24 cellular contexts compared by ENCODE assay signal in the genomic region with DNA sequence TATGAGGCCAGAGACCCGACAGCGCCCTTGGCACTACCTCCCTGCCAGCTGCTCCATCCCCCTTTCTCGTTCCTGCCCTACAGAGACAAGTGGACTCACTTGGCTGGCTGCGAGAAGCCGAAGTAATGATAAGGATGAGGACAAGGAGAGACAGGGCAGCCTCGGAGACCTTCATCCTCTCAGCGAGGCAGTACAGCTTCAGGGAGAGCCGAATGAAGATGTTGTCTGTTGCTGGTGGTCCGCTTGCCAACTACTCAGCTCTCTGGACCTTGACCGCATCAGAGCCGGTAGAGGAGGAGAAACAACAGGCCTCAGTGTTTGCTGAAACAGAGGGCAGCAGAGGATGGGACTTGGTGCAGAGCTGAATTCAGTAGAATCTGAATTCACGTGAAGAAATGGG. TPM values are rescaled to one million over a fixed set of nuclear protein-coding genes. Genes with fewer than 3 reads are reported as not detected.
"Had no signal": no experiment of that assay in that cellular context is flagged by ENCODE, and none has a peak within 500 bp of the region (broad histone marks: within the 10 kb centered on the region; RNA-seq: fewer than 3 reads in every experiment).

Gene CCL16 (minus strand): TSS at position 252 of the 400 bp plus-strand sequence. CDS start 77 bp downstream, at position 175.

- H3K27ac ChIP-seq: cardiac muscle cell, esophagus squamous epithelium, gastroesophageal sphincter, left lung, lower lobe of right lung, parathyroid adenoma, psoas muscle, thoracic aorta, transverse colon had no signal

- H3K9me3 Mint-ChIP-seq: memory B cell; mesothelial cell of epicardium; natural killer cell treated with Interleukin-12 subunit alpha and Interleukin-12 subunit beta and Interleukin-15 and Interleukin-18, amount 100 ng/mL, for 72 hours; stimulated activated naive CD8-positive, alpha-beta T cell treated with anti-CD3 and anti-CD28 coated beads, Interleukin-15, amount 100 ng/mL, for 72 hours had no signal

- H3K4me3 ChIP-seq: cardiac muscle cell, esophagus squamous epithelium, gastroesophageal sphincter, left lung, lower lobe of right lung, psoas muscle, thoracic aorta, transverse colon had no signal

- H3K4me3 Mint-ChIP-seq: memory B cell; mesothelial cell of epicardium; natural killer cell treated with Interleukin-12 subunit alpha and Interleukin-12 subunit beta and Interleukin-15 and Interleukin-18, amount 100 ng/mL, for 72 hours; stimulated activated naive CD8-positive, alpha-beta T cell treated with anti-CD3 and anti-CD28 coated beads, Interleukin-15, amount 100 ng/mL, for 72 hours had no signal

- H2AFZ ChIP-seq: parathyroid adenoma had no signal

- H3K4me1 ChIP-seq: esophagus squamous epithelium, gastroesophageal sphincter, left lung, lower lobe of right lung, parathyroid adenoma, psoas muscle had no signal

- H3K36me3 Mint-ChIP-seq: memory B cell; mesothelial cell of epicardium; natural killer cell treated with Interleukin-12 subunit alpha and Interleukin-12 subunit beta and Interleukin-15 and Interleukin-18, amount 100 ng/mL, for 72 hours had no signal

- FAIRE-seq: urothelium cell line had no signal

- H3K27me3 Mint-ChIP-seq: natural killer cell treated with Interleukin-12 subunit alpha and Interleukin-12 subunit beta and Interleukin-15 and Interleukin-18, amount 100 ng/mL, for 72 hours had no signal

- ATAC-seq: gastroesophageal sphincter; left lung; lower lobe of right lung; psoas muscle; sciatic nerve; stimulated activated naive CD8-positive, alpha-beta T cell treated with anti-CD3 and anti-CD28 coated beads, Interleukin-15, amount 100 ng/mL, for 72 hours had no signal

- H3K79me2 ChIP-seq: parathyroid adenoma had no signal

- H3K27ac Mint-ChIP-seq: memory B cell, mesothelial cell of epicardium had no signal

- H3K9me3 ChIP-seq: esophagus squamous epithelium, gastroesophageal sphincter, left lung, lower lobe of right lung, psoas muscle, thoracic aorta, transverse colon had no signal

- H3K36me3 ChIP-seq: cardiac muscle cell, esophagus squamous epithelium, gastroesophageal sphincter, left lung, lower lobe of right lung, thoracic aorta, transverse colon had no signal

- H3K9ac ChIP-seq: parathyroid adenoma had no signal

- H3K4me1 Mint-ChIP-seq: mesothelial cell of epicardium; stimulated activated naive CD8-positive, alpha-beta T cell treated with anti-CD3 and anti-CD28 coated beads, Interleukin-15, amount 100 ng/mL, for 72 hours had no signal

- DNase-seq: dermis blood vessel endothelial cell; esophagus squamous epithelium; foreskin fibroblast; kidney glomerular epithelial cell; left lung; lower lobe of right lung; occipital lobe; psoas muscle; retina; stimulated activated CD4-positive, alpha-beta T cell treated with anti-CD3 and anti-CD28 coated beads, Interleukin-12 subunit alpha, Interleukin-12 subunit beta, amount 100 ng/mL, for 4 hours; stimulated activated naive CD8-positive, alpha-beta T cell treated with anti-CD3 and anti-CD28 coated beads, Interleukin-15, amount 100 ng/mL, for 72 hours; transverse colon had no signal

- H3K27me3 ChIP-seq: cardiac muscle cell, esophagus squamous epithelium, left lung, transverse colon had no signal

RNA-seq across cellular contexts. Expression of gene CCL16, which starts in this region (rescaled TPM):
- total RNA-seq: cardiac muscle cell; epithelial cell of proximal tubule; gastroesophageal sphincter; left lung; mesothelial cell of epicardium; myocyte; natural killer cell treated with Interleukin-12 subunit alpha and Interleukin-12 subunit beta and Interleukin-15 and Interleukin-18, amount 100 ng/mL, for 72 hours; occipital lobe; psoas muscle; skeletal muscle tissue; thoracic aorta; transverse colon had no signal
- polyA plus RNA-seq: cardiac muscle cell had no signal
